Comparison of ENCODE assay signal across 9 cellular contexts in the genomic region with DNA sequence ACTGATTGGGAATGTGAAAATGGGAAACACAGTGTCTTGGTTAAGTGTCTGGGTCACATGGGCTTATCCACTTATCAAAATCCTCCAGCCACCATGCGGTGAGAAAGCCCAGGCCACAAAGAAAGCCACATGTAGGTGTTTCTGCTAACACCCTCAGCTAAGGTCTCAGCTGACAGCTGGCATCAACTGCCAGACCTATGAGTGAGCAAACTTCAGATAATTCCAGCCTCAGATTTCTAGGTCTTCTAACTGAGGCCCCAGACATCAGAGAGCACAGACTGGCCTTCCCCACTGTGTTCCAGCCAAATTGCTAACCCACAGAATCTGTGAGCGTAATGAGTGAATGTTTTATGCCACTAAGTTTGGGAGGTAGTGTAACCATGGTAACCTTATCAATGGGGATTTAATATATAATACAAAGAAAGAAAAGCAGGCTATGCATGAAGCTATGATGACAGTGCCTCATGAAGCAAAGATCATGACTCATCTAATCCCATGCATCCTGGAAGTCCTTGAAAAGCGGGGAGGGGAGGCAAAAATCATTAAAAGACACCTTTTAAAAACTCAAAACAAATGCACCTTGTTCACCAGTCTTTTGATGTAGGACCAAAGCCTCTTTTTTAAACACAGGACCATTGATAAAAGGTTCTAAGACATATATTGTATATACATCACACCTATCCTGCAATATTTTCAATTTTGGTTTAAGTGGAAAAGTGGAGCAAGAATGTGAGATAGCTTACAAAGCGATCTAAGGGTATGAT. TPM values are rescaled to one million over a fixed set of nuclear protein-coding genes. Genes with fewer than 3 reads are reported as not detected.
DNase-seq lines count a peak whose midpoint lies in the region; ATAC-seq, FAIRE-seq and TF ChIP-seq lines count a peak whose summit lies in the region.
"Not testable (repeated sequence)": the region's sequence is repeated elsewhere in the genome, so short reads cannot be mapped to it uniquely, and the experiment has no call there.
"Had no signal": no experiment of that assay in that cellular context is flagged by ENCODE, and none has a peak within 500 bp of the region (broad histone marks: within the 10 kb centered on the region; RNA-seq: fewer than 3 reads in every experiment).

No MANE protein-coding gene starts in this region.

- not testable (repeated sequence) for H3K4me2 ChIP-seq in osteoblast (ENCODE audit: insufficient read depth, low read length)

- TF ChIP-seq CTCF in bronchial epithelial cell (IDR thresholded peaks at IDR 0.05; ENCODE audit: insufficient read depth, low read length, severe bottlenecking); right atrium auricular region (IDR thresholded peaks at IDR 0.05); osteoblast (IDR thresholded peaks at IDR 0.05; ENCODE audit: extremely low read depth, low read depth, low read length): not testable (repeated sequence)

- H3K4me1 ChIP-seq in CD8-positive, alpha-beta memory T cell (ENCODE audit: insufficient read depth, low read length); right atrium auricular region; osteoblast (ENCODE audit: insufficient read depth, low read length): not testable (repeated sequence)

- not testable (repeated sequence) for H3K9me3 ChIP-seq in CD8-positive, alpha-beta memory T cell (ENCODE audit: low read length); right atrium auricular region; osteoblast (ENCODE audit: low read depth, low read length)

- not testable (repeated sequence) for H3K36me3 ChIP-seq in CD8-positive, alpha-beta memory T cell (ENCODE audit: insufficient read depth, low read length); bronchial epithelial cell (ENCODE audit: control insufficient read depth, insufficient read depth, low read length); osteoblast (ENCODE audit: insufficient read depth, low read length)
- H3K36me3 ChIP-seq in right atrium auricular region: peaks cover 21% of the 10 kb centered on the region

- peaks cover 3 to 58% (median 7%) of the 10 kb centered on the region in 3 donors for H3K36me3 Mint-ChIP-seq in CD8-positive, alpha-beta memory T cell
- peaks cover 20% of the 10 kb centered on the region for H3K36me3 Mint-ChIP-seq in activated CD4-positive, alpha-beta T cell treated with anti-CD3 and anti-CD28 coated beads, Interleukin-2, amount 10 ng/mL, durations not matched to agents 7 days and 5 days (ENCODE audit: low read depth)

- not testable (repeated sequence) for H3K27ac ChIP-seq in CD8-positive, alpha-beta memory T cell (ENCODE audit: low read depth, low read length)
- H3K27ac ChIP-seq in right atrium auricular region (peak overlapping the region; percentile 64 to 83), osteoblast (ENCODE audit: low read depth, low read length) (peak overlapping the region; percentile 76)

- not testable (repeated sequence) for DNase-seq in CD8-positive, alpha-beta memory T cell; activated CD4-positive, alpha-beta T cell treated with anti-CD3 and anti-CD28 coated beads, Interleukin-2, amount 10 ng/mL, durations not matched to agents 7 days and 5 days; right atrium auricular region (ENCODE audit: low spot score); osteoblast (ENCODE audit: insufficient read length, low spot score, missing footprints)
- DNase-seq in NCI-H226: peak; percentile 42
- DNase-seq in bronchial epithelial cell (ENCODE audit: low read depth): peak; percentile 47

- not testable (repeated sequence) for H3K4me3 ChIP-seq in CD8-positive, alpha-beta memory T cell (ENCODE audit: low read length); bronchial epithelial cell (ENCODE audit: low read depth, low read length); right atrium auricular region; osteoblast (ENCODE audit: insufficient read depth, low read length)

- ATAC-seq in GM18907 (IDR thresholded peaks at IDR 0.05; ENCODE audit: unreplicated experiment): peak; percentile 58
- ATAC-seq in HG03039 (IDR thresholded peaks at IDR 0.05; ENCODE audit: unreplicated experiment): peak; percentile 70

- CTCF ChIA-PET in CD8-positive, alpha-beta memory T cell (lab: Charles Lee): interaction anchor here (1.1 kb wide), 1 partner anchor 263 kb away, joined by 5 read pairs; the partner anchor contains the start of gene VPS36
- CTCF ChIA-PET in activated CD4-positive, alpha-beta T cell treated with anti-CD3 and anti-CD28 coated beads, Interleukin-2, amount 10 ng/mL, durations not matched to agents 7 days and 5 days (lab: Charles Lee): interaction anchor here (0.7 kb wide), 1 partner anchor 13 kb away, joined by 3 read pairs; no protein-coding TSS in a partner anchor

- peak overlapping the region in 1 of 7 donors; percentile 28 for H3K4me3 Mint-ChIP-seq in CD8-positive, alpha-beta memory T cell
- not testable (repeated sequence) for H3K4me3 Mint-ChIP-seq in activated CD4-positive, alpha-beta T cell treated with anti-CD3 and anti-CD28 coated beads, Interleukin-2, amount 10 ng/mL, durations not matched to agents 7 days and 5 days

- not testable (repeated sequence) for H2AFZ ChIP-seq in osteoblast (ENCODE audit: low read length)

- peak overlapping the region in 7 of 8 donors; percentile 29 to 79 (median 73) for H3K27ac Mint-ChIP-seq in CD8-positive, alpha-beta memory T cell
- peak overlapping the region; percentile 2 for H3K27ac Mint-ChIP-seq in activated CD4-positive, alpha-beta T cell treated with anti-CD3 and anti-CD28 coated beads, Interleukin-2, amount 10 ng/mL, durations not matched to agents 7 days and 5 days

- not testable (repeated sequence) for H3K27me3 Mint-ChIP-seq in CD8-positive, alpha-beta memory T cell; activated CD4-positive, alpha-beta T cell treated with anti-CD3 and anti-CD28 coated beads, Interleukin-2, amount 10 ng/mL, durations not matched to agents 7 days and 5 days

- POLR2A ChIA-PET in CD8-positive, alpha-beta memory T cell (lab: Charles Lee); activated CD4-positive, alpha-beta T cell treated with anti-CD3 and anti-CD28 coated beads, Interleukin-2, amount 10 ng/mL, durations not matched to agents 7 days and 5 days (lab: Charles Lee): not testable (repeated sequence)

- not testable (repeated sequence) for H3K9me3 Mint-ChIP-seq in CD8-positive, alpha-beta memory T cell; activated CD4-positive, alpha-beta T cell treated with anti-CD3 and anti-CD28 coated beads, Interleukin-2, amount 10 ng/mL, durations not matched to agents 7 days and 5 days

- not testable (repeated sequence) for H4K20me1 ChIP-seq in osteoblast (ENCODE audit: insufficient read depth, low read length)

- not testable (repeated sequence) for H3K27me3 ChIP-seq in CD8-positive, alpha-beta memory T cell (ENCODE audit: insufficient read depth, low read length, poor library complexity, severe bottlenecking); bronchial epithelial cell (ENCODE audit: control insufficient read depth, insufficient read depth, low read length); right atrium auricular region; osteoblast (ENCODE audit: insufficient read depth, low read length)

- peaks cover 20% of the 10 kb centered on the region for H3K79me2 ChIP-seq in osteoblast (ENCODE audit: insufficient read depth, low read length)

- FAIRE-seq in bronchial epithelial cell (lab: Jason Lieb, UNC): peak; percentile 43

- peaks cover 31 to 54% (median 54%) of the 10 kb centered on the region in 3 donors for H3K4me1 Mint-ChIP-seq in CD8-positive, alpha-beta memory T cell
- peaks cover 41% of the 10 kb centered on the region for H3K4me1 Mint-ChIP-seq in activated CD4-positive, alpha-beta T cell treated with anti-CD3 and anti-CD28 coated beads, Interleukin-2, amount 10 ng/mL, durations not matched to agents 7 days and 5 days

RNA-seq across cellular contexts. Expression of gene NEK3, which starts 28.2 kb away (rescaled TPM):
- 1 to 10 TPM; 1.2 to 1.5 TPM for total RNA-seq in CD8-positive, alpha-beta memory T cell
- 2.7 TPM for polyA plus RNA-seq in CD8-positive, alpha-beta memory T cell
- 1 to 10 TPM; 3.7 to 5.1 TPM for total RNA-seq in activated CD4-positive, alpha-beta T cell treated with anti-CD3 and anti-CD28 coated beads, Interleukin-2, amount 10 ng/mL, durations not matched to agents 7 days and 5 days
- total RNA-seq in bronchial epithelial cell (6.8 and 9.3 TPM in 2 replicates), right atrium auricular region (1 to 10 TPM; 4.0 to 9.2 TPM), osteoblast (6.5 and 8.0 TPM in 2 replicates)

RNA-seq across cellular contexts. Expression of gene NEK5, which starts 58.7 kb away (rescaled TPM):
- not detected for total RNA-seq in CD8-positive, alpha-beta memory T cell
- polyA plus RNA-seq in CD8-positive, alpha-beta memory T cell: 0.17 TPM
- not detected for total RNA-seq in activated CD4-positive, alpha-beta T cell treated with anti-CD3 and anti-CD28 coated beads, Interleukin-2, amount 10 ng/mL, durations not matched to agents 7 days and 5 days
- 0.26 TPM in 2 replicates for total RNA-seq in bronchial epithelial cell
- total RNA-seq in right atrium auricular region: 1 to 10 TPM in 1 of 2 donors, under 1 TPM in 1; 0.55 to 1.1 TPM
- 0.29 and 0.36 TPM in 2 replicates for total RNA-seq in osteoblast
- total RNA-seq: M059J had no signal
